Comparison of ENCODE assay signal across 16 cellular contexts in the genomic region with DNA sequence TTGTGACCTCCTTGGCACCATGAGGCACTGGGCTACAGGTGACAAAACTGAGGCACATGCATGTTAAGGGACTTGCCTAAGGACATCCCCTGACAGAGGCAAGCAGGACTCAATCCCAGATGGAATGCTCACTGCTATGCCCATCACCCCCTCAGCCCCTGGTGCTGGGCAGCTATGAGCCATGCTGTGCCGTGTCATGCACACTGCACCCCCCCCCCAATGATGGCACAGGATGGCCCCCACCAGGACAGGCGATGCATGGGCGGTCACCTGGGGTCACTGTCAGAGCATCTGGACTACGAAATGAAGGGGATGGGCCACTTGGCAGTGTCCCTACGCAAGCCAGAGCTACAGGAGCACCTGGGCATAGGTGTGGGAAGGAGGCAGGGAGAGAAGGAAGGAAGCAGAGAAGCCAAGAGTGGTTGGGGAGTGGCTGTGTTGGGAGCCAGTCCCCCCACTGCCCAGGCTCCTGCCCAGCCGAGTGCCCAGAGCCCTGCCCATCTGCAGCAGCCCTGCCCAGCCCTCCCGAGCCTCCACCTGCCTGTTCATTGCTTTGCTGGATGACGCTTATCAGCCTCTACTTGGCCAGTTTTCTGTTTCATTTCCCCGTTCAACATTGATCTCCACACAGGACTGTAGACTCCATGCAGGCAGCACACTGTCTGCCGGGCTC.
DNase-seq lines count a peak whose midpoint lies in the region; ATAC-seq, FAIRE-seq and TF ChIP-seq lines count a peak whose summit lies in the region.
"Had no signal": no experiment of that assay in that cellular context is flagged by ENCODE, and none has a peak within 500 bp of the region (broad histone marks: within the 10 kb centered on the region; RNA-seq: fewer than 3 reads in every experiment).

No MANE protein-coding gene starts in this region.

- DNase-seq in AG04450 (ENCODE audit: low read depth, low spot score) (no peak), NT2/D1 (ENCODE audit: low read depth, low spot score) (no peak), kidney (peak; percentile 20), trophoblast cell (no peak), RCC 7860 (ENCODE audit: low spot score) (no peak), esophagus muscularis mucosa (ENCODE audit: extremely low spot score) (no peak), CD14-positive monocyte (ENCODE audit: low spot score) (no peak)
- DNase-seq: activated B cell treated with CpG ODN at 0.5 μM for 24 hours; activated CD8-positive, alpha-beta memory T cell treated with anti-CD3 and anti-CD28 coated beads, Interleukin-2, amount 50 U/mL, for 4 hours; caudate nucleus; DMS153; naive thymus-derived CD8-positive, alpha-beta T cell had no signal

- peak overlapping the region; percentile 11 for H3K27ac ChIP-seq in AG04450 (ENCODE audit: low read depth, low read length)
- no peak overlapping the region for H3K27ac ChIP-seq in kidney (ENCODE audit: low read depth in 2 of 2, low read length in 2 of 2)
- H3K27ac ChIP-seq in trophoblast cell (ENCODE audit: low read depth, low read length), result no peak overlapping the region
- peak overlapping the region in 2 of 4 donors; percentile 68 to 70 for H3K27ac ChIP-seq in esophagus muscularis mucosa (replicated peaks in 1 of 4)

- FAIRE-seq in kidney (lab: Jason Lieb, UNC), result no peak
- FAIRE-seq in RCC 7860 (lab: Jason Lieb, UNC), result no peak

- peaks cover 4% of the 10 kb centered on the region for H3K27me3 ChIP-seq in AG04450 (ENCODE audit: control insufficient read depth, insufficient read depth, low read length)
- H3K27me3 ChIP-seq in NT2/D1 (ENCODE audit: insufficient read depth, insufficient read length), result no peaks in the 10 kb centered on the region
- H3K27me3 ChIP-seq in trophoblast cell (ENCODE audit: insufficient read depth, low read length), result no peaks in the 10 kb centered on the region
- peaks cover 0 to 31% (median 0%) of the 10 kb centered on the region in 4 donors for H3K27me3 ChIP-seq in esophagus muscularis mucosa

- no peak overlapping the region for H3K27ac Mint-ChIP-seq in CD14-positive monocyte
- H3K27ac Mint-ChIP-seq: activated B cell treated with CpG ODN at 0.5 μM for 24 hours; stimulated activated naive CD8-positive, alpha-beta T cell treated with anti-CD3 and anti-CD28 coated beads, Interleukin-15, Interleukin-2, amounts not matched to agents 100 ng/mL and 50 ng/mL, for 24 hours had no signal

- H3K9ac ChIP-seq in NT2/D1 (ENCODE audit: insufficient read length, low read depth), result peak overlapping the region; percentile 61
- H3K9ac ChIP-seq in kidney (ENCODE audit: low read length in 2 of 2), result no peak overlapping the region
- H3K9ac ChIP-seq in trophoblast cell (ENCODE audit: low read length), result no peak overlapping the region

- peaks cover 7% of the 10 kb centered on the region for H3K4me1 Mint-ChIP-seq in CD14-positive monocyte
- H3K4me1 Mint-ChIP-seq: activated B cell treated with CpG ODN at 0.5 μM for 24 hours; naive thymus-derived CD8-positive, alpha-beta T cell had no signal

- ATAC-seq in GM19351 (IDR thresholded peaks at IDR 0.05; ENCODE audit: unreplicated experiment), result no peak
- ATAC-seq: activated naive CD4-positive, alpha-beta T cell treated with anti-CD3 and anti-CD28 coated beads, Interleukin-2, amount 50 U/mL, for 72 hours; naive thymus-derived CD8-positive, alpha-beta T cell had no signal

- H3K4me1 ChIP-seq in NT2/D1 (ENCODE audit: insufficient read depth, insufficient read length), result peaks cover 11% of the 10 kb centered on the region
- no peaks in the 10 kb centered on the region for H3K4me1 ChIP-seq in kidney (ENCODE audit: control insufficient read depth in 1 of 2, insufficient read depth in 1 of 2, low read depth in 1 of 2, low read length in 2 of 2)
- peaks cover 19 to 35% of the 10 kb centered on the region in 2 experiments for H3K4me1 ChIP-seq in trophoblast cell (ENCODE audit: control insufficient read depth in 1 of 2, insufficient read depth in 2 of 2, low read length in 2 of 2)
- peaks cover 0 to 47% (median 32%) of the 10 kb centered on the region in 4 donors for H3K4me1 ChIP-seq in esophagus muscularis mucosa

- no peak overlapping the region for H3K23ac ChIP-seq in trophoblast cell (ENCODE audit: low read length)

- no peaks in the 10 kb centered on the region for H3K79me2 ChIP-seq in trophoblast cell (ENCODE audit: control insufficient read depth, insufficient read depth, low read length, poor library complexity)

- peak overlapping the region; percentile 17 for H4K91ac ChIP-seq in trophoblast cell (ENCODE audit: low read depth, low read length)

- POLR2A ChIA-PET in AG04450 (lab: Yijun Ruan, JAX), result no interaction called here

- H3K9me3 Mint-ChIP-seq in CD14-positive monocyte, result peaks cover 0 to 3% (median 0%) of the 10 kb centered on the region in 7 donors
- H3K9me3 Mint-ChIP-seq: activated B cell treated with CpG ODN at 0.5 μM for 24 hours; activated naive CD4-positive, alpha-beta T cell treated with anti-CD3 and anti-CD28 coated beads, Interleukin-2, amount 50 U/mL, for 72 hours; stimulated activated naive CD8-positive, alpha-beta T cell treated with anti-CD3 and anti-CD28 coated beads, Interleukin-15, Interleukin-2, amounts not matched to agents 100 ng/mL and 50 ng/mL, for 24 hours had no signal

- no peak overlapping the region for H3K4ac ChIP-seq in trophoblast cell (ENCODE audit: low read depth, low read length)

- H3K4me3 ChIP-seq in AG04450 (ENCODE audit: low read depth, low read length) (no peak overlapping the region), NT2/D1 (ENCODE audit: insufficient read length, low read depth) (no peak overlapping the region), kidney (ENCODE audit: low read length in 2 of 2) (no peak overlapping the region), trophoblast cell (ENCODE audit: low read depth, low read length) (no peak overlapping the region), esophagus muscularis mucosa (no peak overlapping the region)

- H3K14ac ChIP-seq in trophoblast cell (ENCODE audit: low read length), result no peak overlapping the region

- H2BK120ac ChIP-seq in trophoblast cell (ENCODE audit: insufficient read depth, low read length, poor library complexity), result no peak overlapping the region

- H3K27me3 Mint-ChIP-seq in CD14-positive monocyte (ENCODE audit: low read depth in 3 of 3), result peaks cover 5 to 10% (median 7%) of the 10 kb centered on the region in 3 donors

- WGBS in trophoblast cell (ENCODE audit: extremely low coverage, insufficient coverage, insufficient read length), result no CpG with 5 or more reads among the region's 10 CpGs
- 82% methylated on average over 10 of the region's 10 CpGs for WGBS in esophagus muscularis mucosa

- TF ChIP-seq POLR2A in esophagus muscularis mucosa (IDR thresholded peaks at IDR 0.05; ENCODE audit: low read depth), result no peak

- H4K8ac ChIP-seq in trophoblast cell (ENCODE audit: low read depth, low read length), result no peak overlapping the region

- H3K36me3 ChIP-seq in NT2/D1 (ENCODE audit: insufficient read depth, insufficient read length, low read length) (no peaks in the 10 kb centered on the region), kidney (ENCODE audit: control insufficient read depth in 1 of 2, insufficient read depth in 2 of 2, low read length in 2 of 2) (no peaks in the 10 kb centered on the region), trophoblast cell (ENCODE audit: control insufficient read depth in 1 of 2, insufficient read depth in 2 of 2, low read length in 2 of 2) (no peaks in the 10 kb centered on the region), esophagus muscularis mucosa (no peaks in the 10 kb centered on the region)

- H2AK5ac ChIP-seq in trophoblast cell (ENCODE audit: low read length), result no peak overlapping the region

- H3K9me3 ChIP-seq in AG04450 (ENCODE audit: control insufficient read depth, insufficient read depth, low read length) (peaks cover 5% of the 10 kb centered on the region; the same call in 1 of the 2 replicates), NT2/D1 (ENCODE audit: insufficient read depth, low read length) (no peaks in the 10 kb centered on the region), kidney (ENCODE audit: control insufficient read depth in 1 of 2, low read length in 2 of 2) (peaks cover 0 to 2% of the 10 kb centered on the region in 2 donors), trophoblast cell (ENCODE audit: insufficient read depth, low read depth, low read length) (peaks cover 4% of the 10 kb centered on the region), esophagus muscularis mucosa (no peaks in the 10 kb centered on the region)

- H3K18ac ChIP-seq in trophoblast cell (ENCODE audit: low read length), result no peak overlapping the region

- TF ChIP-seq CTCF in AG04450 (IDR thresholded peaks at IDR 0.05; ENCODE audit: low read depth, low read length), result no peak
- TF ChIP-seq CTCF in kidney (IDR thresholded peaks at IDR 0.05; ENCODE audit: borderline replicate concordance, extremely low read depth, insufficient read depth), result no peak
- no peak for TF ChIP-seq CTCF in esophagus muscularis mucosa (IDR thresholded peaks at IDR 0.05)
- TF ChIP-seq CTCF in CD14-positive monocyte (IDR thresholded peaks at IDR 0.05), result no peak

- H3K36me3 Mint-ChIP-seq in CD14-positive monocyte, result no peaks in the 10 kb centered on the region
- H3K36me3 Mint-ChIP-seq: activated naive CD4-positive, alpha-beta T cell treated with anti-CD3 and anti-CD28 coated beads, Interleukin-2, amount 50 U/mL, for 72 hours; naive thymus-derived CD8-positive, alpha-beta T cell had no signal

- H2BK5ac ChIP-seq in trophoblast cell (ENCODE audit: low read depth, low read length, poor library complexity), result no peak overlapping the region

- H4K12ac ChIP-seq in trophoblast cell (ENCODE audit: low read depth, low read length), result no peak overlapping the region

- intact Hi-C loops in kidney (cut with DNase I) (no loop called here), esophagus muscularis mucosa (cut with DNase I) (no loop called here), CD14-positive monocyte (cut with micrococcal nuclease) (no loop called here)

- no peak overlapping the region for H2BK12ac ChIP-seq in trophoblast cell (ENCODE audit: low read length)

- H2AFZ ChIP-seq in trophoblast cell (ENCODE audit: insufficient read depth, low read length, poor library complexity), result no peak overlapping the region

- peaks cover 7% of the 10 kb centered on the region for H3K79me1 ChIP-seq in trophoblast cell (ENCODE audit: low read length)

- CTCF ChIA-PET in AG04450 (lab: Charles Lee), result no interaction called here

- TF ChIP-seq EP300 in esophagus muscularis mucosa (IDR thresholded peaks at IDR 0.05), result no peak

- no peak overlapping the region for H3K4me2 ChIP-seq in trophoblast cell (ENCODE audit: low read length)

- H3K4me3 Mint-ChIP-seq in CD14-positive monocyte, result no peak overlapping the region
- H3K4me3 Mint-ChIP-seq: activated B cell treated with CpG ODN at 0.5 μM for 24 hours; HFFc6; naive thymus-derived CD8-positive, alpha-beta T cell; stimulated activated naive CD8-positive, alpha-beta T cell treated with anti-CD3 and anti-CD28 coated beads, Interleukin-15, Interleukin-2, amounts not matched to agents 100 ng/mL and 50 ng/mL, for 24 hours had no signal
